ENCODE assay signal across 8 cellular contexts in the genomic region with DNA sequence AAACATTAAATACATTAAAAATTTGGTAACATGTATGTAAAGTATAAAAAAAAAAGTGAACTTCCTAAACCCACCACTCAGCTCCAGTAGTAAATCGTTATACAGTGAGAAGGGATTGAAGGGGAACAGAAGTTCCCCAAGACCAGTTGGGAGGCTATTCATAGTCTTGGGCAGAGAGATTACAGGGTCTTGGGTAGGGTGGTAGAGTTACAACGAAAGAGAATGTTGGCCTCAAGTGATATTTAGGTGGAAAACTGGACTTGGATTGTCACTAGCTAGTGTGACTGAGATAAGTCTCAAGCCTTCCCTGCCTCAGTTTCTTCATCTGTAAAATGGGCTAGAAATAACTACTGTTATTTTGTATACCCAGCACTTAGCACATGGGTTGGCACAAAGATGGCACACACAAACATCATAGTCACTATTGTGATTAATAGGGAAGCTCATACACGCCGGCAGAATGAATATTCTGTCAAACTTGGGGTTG. TPM values are rescaled to one million over a fixed set of nuclear protein-coding genes. Genes with fewer than 3 reads are reported as not detected.
DNase-seq lines count a peak whose midpoint lies in the region; ATAC-seq and TF ChIP-seq lines count a peak whose summit lies in the region.

No MANE protein-coding gene starts in this region.

- CTCF ChIA-PET in PC-3 (lab: Charles Lee), result interaction anchor here (0.6 kb wide), 1 partner anchor 37 kb away, joined by 3 read pairs; no protein-coding TSS in a partner anchor

- no peaks in the 10 kb centered on the region for H3K36me3 ChIP-seq in GM06990 (ENCODE audit: control insufficient read depth, insufficient read depth, low read length)
- H3K36me3 ChIP-seq in PC-3 (ENCODE audit: low read depth, low read length), result peaks cover 5% of the 10 kb centered on the region; the same call in 1 of the 2 replicates
- H3K36me3 ChIP-seq in trophoblast cell (ENCODE audit: control insufficient read depth in 1 of 2, insufficient read depth in 2 of 2, low read length in 2 of 2), result peaks cover 0 to 2% of the 10 kb centered on the region in 2 experiments

- H3K79me1 ChIP-seq in trophoblast cell (ENCODE audit: low read length), result peaks cover 10% of the 10 kb centered on the region

- ATAC-seq in PC-3, result no peak
- no peak for ATAC-seq in HG02571 (IDR thresholded peaks at IDR 0.05; ENCODE audit: unreplicated experiment)

- H3K4ac ChIP-seq in trophoblast cell (ENCODE audit: low read depth, low read length), result no peak overlapping the region

- TSS peak; percentile 99 for BruUV-seq in PC-3 (replicated peaks; lab: Mats Ljungman, UMichigan)

- H3K27me3 ChIP-seq in GM06990 (replicated peaks; ENCODE audit: control insufficient read depth, insufficient read depth, low read length) (no peaks in the 10 kb centered on the region), PC-3 (ENCODE audit: low read length) (no peaks in the 10 kb centered on the region), trophoblast cell (ENCODE audit: insufficient read depth, low read length) (no peaks in the 10 kb centered on the region)

- no CpG with 5 or more reads among the region's 4 CpGs for WGBS in trophoblast cell (ENCODE audit: extremely low coverage, insufficient coverage, insufficient read length)

- peaks cover 15% of the 10 kb centered on the region for H3K4me1 ChIP-seq in PC-3 (ENCODE audit: insufficient read depth, low read length)
- peaks cover 9 to 18% of the 10 kb centered on the region in 2 experiments for H3K4me1 ChIP-seq in trophoblast cell (ENCODE audit: control insufficient read depth in 1 of 2, insufficient read depth in 2 of 2, low read length in 2 of 2)

- H2AFZ ChIP-seq in PC-3 (ENCODE audit: low read length), result peak overlapping the region; percentile 95
- H2AFZ ChIP-seq in trophoblast cell (ENCODE audit: insufficient read depth, low read length, poor library complexity), result peak overlapping the region; percentile 59

- no peak overlapping the region for H3K27ac ChIP-seq in PC-3 (ENCODE audit: low read length)
- no peak overlapping the region for H3K27ac ChIP-seq in trophoblast cell (ENCODE audit: low read depth, low read length)

- no peaks in the 10 kb centered on the region for H3F3A ChIP-seq in PC-3 (ENCODE audit: low read length, unreplicated experiment)

- H3K79me2 ChIP-seq in PC-3 (ENCODE audit: low read length) (peaks cover 49% of the 10 kb centered on the region), trophoblast cell (ENCODE audit: control insufficient read depth, insufficient read depth, low read length, poor library complexity) (peaks cover 15% of the 10 kb centered on the region)

- peak overlapping the region; percentile 87 for H4K8ac ChIP-seq in trophoblast cell (ENCODE audit: low read depth, low read length)

- H3K4me2 ChIP-seq in PC-3 (ENCODE audit: low read length) (peak overlapping the region; percentile 92), trophoblast cell (ENCODE audit: low read length) (peak overlapping the region; percentile 97)

- peak overlapping the region; percentile 27 for H3K23ac ChIP-seq in trophoblast cell (ENCODE audit: low read length)

- no peak overlapping the region for H4K91ac ChIP-seq in trophoblast cell (ENCODE audit: low read depth, low read length)

- no peaks in the 10 kb centered on the region for H3K9me3 ChIP-seq in PC-3 (ENCODE audit: low read length)
- no peaks in the 10 kb centered on the region for H3K9me3 ChIP-seq in trophoblast cell (ENCODE audit: insufficient read depth, low read depth, low read length)

- peak; percentile 2 for TF ChIP-seq CTCF in GM06990 (IDR thresholded peaks at IDR 0.05; ENCODE audit: insufficient read depth, low read length, poor library complexity, severe bottlenecking)
- TF ChIP-seq CTCF in PC-3 (conservative IDR thresholded peaks at IDR 0.05; ENCODE audit: low read depth, low read length), result no peak
- no peak for TF ChIP-seq CTCF in epithelial cell of proximal tubule (conservative IDR thresholded peaks at IDR 0.05; ENCODE audit: low read depth, low read length)

- DNase-seq in GM06990 (ENCODE audit: extremely low read depth, insufficient read length), result no peak
- DNase-seq in PC-3, result no peak
- no peak for DNase-seq in epithelial cell of proximal tubule (ENCODE audit: low read depth)
- DNase-seq in trophoblast cell, result no peak
- no peak for DNase-seq in HCEC 1CT
- no peak for DNase-seq in stimulated activated CD4-positive, alpha-beta T cell treated with anti-CD3 and anti-CD28 coated beads, Interleukin-4, amount 100 ng/mL, for 4 hours
- no peak for DNase-seq in NCI-H446 treated with DMSO at 0.1 percent for 48 hours (lab: John Stamatoyannopoulos, UW)

- POLR2A ChIA-PET in PC-3 (lab: Charles Lee; ENCODE audit: unreplicated experiment), result interaction anchor here (0.5 to 1.0 kb wide), 4 partner anchors 61 to 589 kb away, joined by 3 to 5 read pairs (median 4); no protein-coding TSS in a partner anchor

- no peak overlapping the region for H3K18ac ChIP-seq in trophoblast cell (ENCODE audit: low read length)

- no peak overlapping the region for H2BK5ac ChIP-seq in trophoblast cell (ENCODE audit: low read depth, low read length, poor library complexity)

- H3K14ac ChIP-seq in trophoblast cell (ENCODE audit: low read length), result no peak overlapping the region

- H2BK120ac ChIP-seq in trophoblast cell (ENCODE audit: insufficient read depth, low read length, poor library complexity), result no peak overlapping the region

- H2BK12ac ChIP-seq in trophoblast cell (ENCODE audit: low read length), result no peak overlapping the region

- intact Hi-C loops in PC-3 (cut with micrococcal nuclease), result no loop called here

- no peak overlapping the region for H2AK5ac ChIP-seq in trophoblast cell (ENCODE audit: low read length)

- H3K9me2 ChIP-seq in PC-3 (replicated peaks; ENCODE audit: low read length), result no peaks in the 10 kb centered on the region; the same call in 1 of the 2 replicates

- H3K9ac ChIP-seq in PC-3 (ENCODE audit: low read length), result peak overlapping the region; percentile 91; the same call in 1 of the 2 replicates
- H3K9ac ChIP-seq in trophoblast cell (ENCODE audit: low read length), result no peak overlapping the region

- peaks cover 15% of the 10 kb centered on the region; the same call in 1 of the 2 replicates for H4K20me1 ChIP-seq in PC-3 (ENCODE audit: low read length)

- H3K4me3 ChIP-seq in GM06990 (replicated peaks; ENCODE audit: low read depth, low read length) (peak overlapping the region; percentile 98), PC-3 (ENCODE audit: low read length) (peak overlapping the region; percentile 70), epithelial cell of proximal tubule (ENCODE audit: low read depth, low read length) (peak overlapping the region; percentile 88), trophoblast cell (ENCODE audit: low read depth, low read length) (peak overlapping the region; percentile 67)

- H4K12ac ChIP-seq in trophoblast cell (ENCODE audit: low read depth, low read length), result peak overlapping the region; percentile 55

RNA-seq across cellular contexts. Expression of a gene that starts 0.4 kb away (rescaled TPM):
- total RNA-seq in PC-3 (2014; rRNA removed) (30.4 and 31.0 TPM in 2 replicates), epithelial cell of proximal tubule (31.4 and 33.7 TPM in 2 replicates)
- 16.8 and 18.4 TPM in 2 replicates for polyA plus RNA-seq in trophoblast cell (2013)
